Comparison of ENCODE assay signal across 8 cellular contexts in the genomic region with DNA sequence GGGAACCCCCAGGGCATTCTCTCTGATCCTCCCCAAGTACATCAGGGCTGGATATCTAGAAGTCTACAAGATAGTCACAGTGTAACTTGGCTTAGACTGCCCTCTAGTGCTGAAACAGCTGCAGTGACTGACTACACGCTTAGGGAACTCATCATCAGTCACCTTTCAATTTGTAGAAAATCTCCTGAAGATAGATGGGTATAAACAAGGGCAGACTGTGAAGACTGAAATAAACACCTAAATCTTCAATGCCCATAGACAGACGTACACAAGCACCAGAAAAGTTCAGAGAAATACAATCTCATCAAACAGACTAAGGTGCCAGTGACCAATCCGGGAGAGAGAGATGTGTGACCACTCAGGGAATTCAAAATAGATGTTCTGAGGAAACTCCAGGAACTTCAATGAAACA. TPM values are rescaled to one million over a fixed set of nuclear protein-coding genes. Genes with fewer than 3 reads are reported as not detected.
DNase-seq lines count a peak whose midpoint lies in the region; ATAC-seq and TF ChIP-seq lines count a peak whose summit lies in the region.

No MANE protein-coding gene starts in this region.

- TF ChIP-seq CTCF in spleen (IDR thresholded peaks at IDR 0.05 in 8 of 11, conservative IDR thresholded peaks at IDR 0.05 in 3 of 11): peak; percentile 39 to 83 (median 68)

- H3K36me3 ChIP-seq in Karpas-422 (ENCODE audit: insufficient read depth, low read length): peaks cover 60% of the 10 kb centered on the region
- H3K36me3 ChIP-seq in spleen: peaks cover 0 to 90% (median 27%) of the 10 kb centered on the region in 6 donors

- DNase-seq in DMS153 (lab: John Stamatoyannopoulos, UW) (peak; percentile 45), Karpas-422 (peak; percentile 90), SK-MEL-5 (ENCODE audit: low read depth, low spot score) (peak; percentile 83), amniotic stem cell (lab: John Stamatoyannopoulos, UW) (peak; percentile 63), hepatic stellate cell (ENCODE audit: low spot score) (peak; percentile 67), spleen (no peak), posterior vena cava (ENCODE audit: low spot score) (no peak)

- WGBS in spleen, 5 donors: 78 to 84% (median 82%) methylated on average over 3 of the region's 3 CpGs

- H3K4me1 ChIP-seq in Karpas-422 (ENCODE audit: low read length): no peaks in the 10 kb centered on the region
- H3K4me1 ChIP-seq in spleen: no peaks in the 10 kb centered on the region

- intact Hi-C loops in spleen (cut with DNase I; ENCODE audit: low total_unique reads) (loop anchor here (5.0 kb wide), 1 partner anchor 306 kb away; no protein-coding TSS in a partner anchor), posterior vena cava (cut with DNase I) (loop anchor here in 1 of 2 donors (5.0 kb wide), 1 partner anchor 296 kb away; no protein-coding TSS in a partner anchor)

- H3K4me3 ChIP-seq in Karpas-422 (ENCODE audit: low read length): no peak overlapping the region
- no peak overlapping the region for H3K4me3 ChIP-seq in spleen

- no peak overlapping the region for H2AFZ ChIP-seq in Karpas-422 (ENCODE audit: low read length)

- no peaks in the 10 kb centered on the region for H3K27me3 ChIP-seq in Karpas-422 (ENCODE audit: low read length)
- no peaks in the 10 kb centered on the region for H3K27me3 ChIP-seq in spleen (replicated peaks in 1 of 7)

- H3K4me2 ChIP-seq in Karpas-422 (ENCODE audit: low read depth, low read length, poor library complexity, severe bottlenecking): no peak overlapping the region

- ATAC-seq in GM21423 (IDR thresholded peaks at IDR 0.05; ENCODE audit: unreplicated experiment): peak; percentile 83

- H3K9ac ChIP-seq in Karpas-422 (ENCODE audit: low read length): no peak overlapping the region

- in situ Hi-C loops in SK-MEL-5 (cut with HindIII; ENCODE audit: low pct_unique_long_range_greater_than_20kb, low sequenced_read_pairs): no loop called here

- TF ChIP-seq POLR2A in spleen (IDR thresholded peaks at IDR 0.05): no peak

- no peaks in the 10 kb centered on the region; the same call in 1 of the 2 replicates for H3K9me3 ChIP-seq in Karpas-422 (ENCODE audit: low read length)
- H3K9me3 ChIP-seq in spleen: peaks cover 0 to 19% (median 3%) of the 10 kb centered on the region in 8 donors

- H3K79me2 ChIP-seq in Karpas-422 (ENCODE audit: low read length): peaks cover 27% of the 10 kb centered on the region

- H3K27ac ChIP-seq in Karpas-422 (ENCODE audit: low read length) (no peak overlapping the region), spleen (no peak overlapping the region)

- 0 out of 2 replicates have a peak, but pooled peaks cover 4% of the 10 kb centered on the region for H4K20me1 ChIP-seq in Karpas-422 (ENCODE audit: insufficient read depth, low read depth, low read length)

- H3K9me2 ChIP-seq in Karpas-422 (replicated peaks; ENCODE audit: insufficient read depth, low read length): no peaks in the 10 kb centered on the region

RNA-seq across cellular contexts. Expression of a gene that starts 46.6 kb away (rescaled TPM):
- total RNA-seq in Karpas-422 (2014; rRNA removed; shearing (Covaris generic); ENCODE audit: low replicate concordance): 8.5 and 17.9 TPM in 2 replicates
- 23.8 and 27.4 TPM in 2 replicates for total RNA-seq in SK-MEL-5 (2014; rRNA removed; shearing (Covaris generic))
- polyA plus RNA-seq in SK-MEL-5 (2015; cell fraction: cytosol; rRNA removed): 22.0 and 26.6 TPM in 2 replicates
- polyA plus RNA-seq in SK-MEL-5 (2015; cell fraction: nucleus; rRNA removed): 10.4 and 17.7 TPM in 2 replicates
- total RNA-seq in spleen: 10 to 100 TPM in 4 of 7 donors, 1 to 10 TPM in 3; 8.1 to 12.8 (median 10.7) TPM
- polyA plus RNA-seq in spleen: 1 to 10 TPM; 6.5 to 8.2 (median 6.8) TPM
- 1 to 10 TPM; 5.2 to 6.7 TPM for total RNA-seq in posterior vena cava

Comparison
In these comparisons a context has a peak if more than half of its experiments do, and no peak if none do; other contexts are left out.
1. DNase-seq: peak in DMS153 (single experiment), Karpas-422 (single experiment), SK-MEL-5 (single experiment), amniotic stem cell (single experiment) and hepatic stellate cell (single experiment); none in spleen (single experiment) and posterior vena cava (single experiment).